In genomic region chr11:69854719-69855118, GRCh38 we compare ENCODE assay signal across 22 cellular contexts. TPM values are rescaled to one million over a fixed set of nuclear protein-coding genes. Genes with fewer than 3 reads are reported as not detected.
A peak's percentile ranks its signal among the peaks of the same experiment; 100 is the strongest.
DNase-seq lines count a peak whose midpoint lies in the region; ATAC-seq and TF ChIP-seq lines count a peak whose summit lies in the region.
"Had no signal": no experiment of that assay in that cellular context is flagged by ENCODE, and none has a peak within 500 bp of the region (broad histone marks: within the 10 kb centered on the region; RNA-seq: fewer than 3 reads in every experiment).

No MANE protein-coding gene starts in this region.

- H3K36me3 ChIP-seq in ACC112 (ENCODE audit: insufficient read depth, low read length) (no peaks in the 10 kb centered on the region), BE2C (no peaks in the 10 kb centered on the region)
- H3K36me3 ChIP-seq: neural progenitor cell, Peyer's patch, vagina had no signal

- peaks cover 47% of the 10 kb centered on the region for H3K27me3 ChIP-seq in ACC112 (ENCODE audit: insufficient read depth, low read length)
- H3K27me3 ChIP-seq in foreskin keratinocyte, result no peaks in the 10 kb centered on the region
- H3K27me3 ChIP-seq in BE2C, result peaks cover 10% of the 10 kb centered on the region; the same call in 1 of the 2 replicates
- H3K27me3 ChIP-seq: Peyer's patch, vagina had no signal

- peaks cover 14% of the 10 kb centered on the region for H3K9me3 ChIP-seq in BE2C
- H3K9me3 ChIP-seq: Peyer's patch had no signal

- DNase-seq in HPDE6-E6E7 (ENCODE audit: extremely low spot score) (peak; percentile 50), SW480 (ENCODE audit: low spot score) (peak; percentile 74), foreskin keratinocyte (peak; percentile 81 to 93), BE2C (no peak), NCI-H1694 (lab: John Stamatoyannopoulos, UW) (no peak), G401 (ENCODE audit: low spot score) (no peak)
- no peak for DNase-seq in activated T-cell treated with anti-CD3 and anti-CD28 coated beads, Interleukin-2, amount 50 U/mL, for 48 hours
- DNase-seq: activated CD4-positive, alpha-beta T cell treated with anti-CD3 and anti-CD28 coated beads for 4 hours; activated T-cell treated with anti-CD3 and anti-CD28 coated beads for 4 hours; mesendoderm; NCI-H1930; NCI-H526 treated with DMSO at 0.1 percent for 48 hours; Peyer's patch; stimulated activated naive B cell treated with anti-CD40 and anti-IgM and Interleukin-4, amounts not matched to agents 10 μg/mL and 1 μg/mL and 100 μg/mL, for 72 hours; T-helper 2 cell had no signal

- no peaks in the 10 kb centered on the region for H3K79me2 ChIP-seq in ACC112 (ENCODE audit: control insufficient read depth, insufficient read depth, low read length, unreplicated experiment)

- ATAC-seq in foreskin keratinocyte, result peak; percentile 97
- ATAC-seq: esophagus mucosa; GM23338; stimulated activated naive B cell treated with anti-CD40 and anti-IgM and Interleukin-4, amounts not matched to agents 10 μg/mL and 1 μg/mL and 100 μg/mL, for 72 hours had no signal

- in situ Hi-C loops in G401 (cut with HindIII; ENCODE audit: low sequenced_read_pairs), result no loop called here

- no peak overlapping the region for H2AFZ ChIP-seq in ACC112 (ENCODE audit: low read length, unreplicated experiment)
- H2AFZ ChIP-seq: GM23338, neural progenitor cell had no signal

- H3K4me1 ChIP-seq in ACC112 (ENCODE audit: control insufficient read depth, insufficient read depth, low read length, unreplicated experiment) (peaks cover 7% of the 10 kb centered on the region), foreskin keratinocyte (peaks cover 15% of the 10 kb centered on the region), BE2C (no peaks in the 10 kb centered on the region)
- H3K4me1 ChIP-seq: neural progenitor cell, vagina had no signal

- H3K4me3 ChIP-seq in ACC112 (ENCODE audit: low read depth, low read length) (no peak overlapping the region), BE2C (ENCODE audit: low read depth, low read length) (no peak overlapping the region)
- H3K4me3 ChIP-seq: GM23338, neural progenitor cell, Peyer's patch, vagina had no signal

- TF ChIP-seq CTCF in foreskin keratinocyte (conservative IDR thresholded peaks at IDR 0.05) (no peak), BE2C (IDR thresholded peaks at IDR 0.05; ENCODE audit: low read depth, low read length) (no peak)

- H3K27ac ChIP-seq in ACC112 (ENCODE audit: low read depth, low read length), result peak overlapping the region; percentile 43
- H3K27ac ChIP-seq in foreskin keratinocyte, result peak overlapping the region; percentile 74
- H3K27ac ChIP-seq: neural progenitor cell, Peyer's patch, vagina had no signal

RNA-seq across cellular contexts. Expression of gene FGF3, which starts 35.5 kb away (rescaled TPM):
- total RNA-seq in foreskin keratinocyte, result not detected in 2 replicates
- not detected in 2 replicates for polyA plus RNA-seq in foreskin keratinocyte
- polyA plus RNA-seq in BE2C (2012; ENCODE audit: insufficient read depth, insufficient read length, low read depth), result not detected
- not detected in 2 replicates for total RNA-seq in G401 (2014; rRNA removed; shearing (Covaris generic))
- total RNA-seq: esophagus mucosa, Peyer's patch, skeletal muscle tissue, vagina had no signal
- polyA plus RNA-seq: AG04450, GM23338 had no signal

Comparison
In these comparisons a context has a peak if more than half of its experiments do, and no peak if none do; other contexts are left out.
1. DNase-seq: peak in HPDE6-E6E7 (single experiment), SW480 (single experiment) and foreskin keratinocyte (2 of 2); none in BE2C (single experiment), NCI-H1694 (single experiment), activated T-cell treated with anti-CD3 and anti-CD28 coated beads, Interleukin-2, amount 50 U/mL, for 48 hours (0 of 2) and G401 (single experiment).